9 cellular contexts compared by ENCODE assay signal in genomic region chr10:103553743-103554487, GRCh38.
DNase-seq lines count a peak whose midpoint lies in the region; ATAC-seq and TF ChIP-seq lines count a peak whose summit lies in the region.
"Had no signal": no experiment of that assay in that cellular context is flagged by ENCODE, and none has a peak within 500 bp of the region (broad histone marks: within the 10 kb centered on the region; RNA-seq: fewer than 3 reads in every experiment).

No MANE protein-coding gene starts in this region.

- H3K36me3 Mint-ChIP-seq in T-cell (no peaks in the 10 kb centered on the region), brain (no peaks in the 10 kb centered on the region)

- POLR2A ChIA-PET in T-cell (lab: Charles Lee): no interaction called here

- H3K4me3 Mint-ChIP-seq in T-cell (peak overlapping the region; percentile 71 to 87 (median 76)), brain (peak overlapping the region; percentile 20 to 82 (median 79))

- no peak for TF ChIP-seq CTCF in brain (conservative IDR thresholded peaks at IDR 0.05)
- TF ChIP-seq CTCF in spleen (IDR thresholded peaks at IDR 0.05 in 8 of 11, conservative IDR thresholded peaks at IDR 0.05 in 3 of 11): no peak

- H3K9me3 ChIP-seq in spleen: no peaks in the 10 kb centered on the region
- no peaks in the 10 kb centered on the region for H3K9me3 ChIP-seq in MG63
- H3K9me3 ChIP-seq: HAP-1 had no signal

- H3K27ac ChIP-seq in spleen: no peak overlapping the region

- 81 to 91% (median 85%) methylated on average over 8 of the region's 8 CpGs for WGBS in spleen, 5 donors

- no peak for TF ChIP-seq POLR2A in spleen (IDR thresholded peaks at IDR 0.05)

- CTCF ChIA-PET in T-cell (lab: Charles Lee): no interaction called here

- H3K27me3 Mint-ChIP-seq in T-cell (peaks cover 10 to 28% of the 10 kb centered on the region in 2 donors), brain (peaks cover 4% of the 10 kb centered on the region)

- H3K27ac Mint-ChIP-seq in T-cell: no peak overlapping the region
- H3K27ac Mint-ChIP-seq in brain: peak overlapping the region in 2 of 5 experiments; percentile 83 to 93

- no peaks in the 10 kb centered on the region for H3K36me3 ChIP-seq in spleen
- no peaks in the 10 kb centered on the region for H3K36me3 ChIP-seq in MG63
- H3K36me3 ChIP-seq: HAP-1 had no signal

- H3K4me3 ChIP-seq in spleen (no peak overlapping the region), MG63 (no peak overlapping the region)
- H3K4me3 ChIP-seq: HAP-1 had no signal

- ATAC-seq in T-cell (replicated peaks in 1 of 4) (peak in 1 of 4 experiments; percentile 5), HG02981 (IDR thresholded peaks at IDR 0.05; ENCODE audit: unreplicated experiment) (no peak)

- intact Hi-C loops in spleen (cut with DNase I; ENCODE audit: low total_unique reads): no loop called here

- H3K4me1 Mint-ChIP-seq in T-cell (peaks cover 13 to 18% (median 16%) of the 10 kb centered on the region in 3 donors), brain (peaks cover 65% of the 10 kb centered on the region)

- H3K27me3 ChIP-seq in spleen (replicated peaks in 1 of 7): peaks cover 0 to 52% (median 4%) of the 10 kb centered on the region in 7 donors
- no peaks in the 10 kb centered on the region for H3K27me3 ChIP-seq in MG63

- DNase-seq in 8988T (peak; percentile 15), T-cell (no peak), spleen (peak; percentile 38), NOMO-1 treated with dmso at 0.1 percent for 144 hours (lab: John Stamatoyannopoulos, UW; ENCODE audit: unreplicated experiment) (no peak), MG63 (no peak), NCI-H1417 treated with DMSO at 0.1 percent for 48 hours (lab: John Stamatoyannopoulos, UW) (no peak)

- H3K9me3 Mint-ChIP-seq in T-cell: no peaks in the 10 kb centered on the region
- peaks cover 0 to 4% (median 0%) of the 10 kb centered on the region in 5 experiments for H3K9me3 Mint-ChIP-seq in brain

- H3K4me1 ChIP-seq in spleen: peaks cover 0 to 36% (median 14%) of the 10 kb centered on the region in 6 donors
- H3K4me1 ChIP-seq: HAP-1 had no signal

Comparison
In these comparisons a context has a peak if more than half of its experiments do, and no peak if none do; other contexts are left out.
1. DNase-seq: peak in 8988T (single experiment) and spleen (single experiment); none in T-cell (0 of 34), NOMO-1 treated with dmso at 0.1 percent for 144 hours (single experiment), MG63 (single experiment) and NCI-H1417 treated with DMSO at 0.1 percent for 48 hours (single experiment).